In genomic region chr5:126280343-126280742, GRCh38 we compare ENCODE assay signal across 2 cellular contexts.
TF ChIP-seq lines count a peak whose summit lies in the region.

No MANE protein-coding gene starts in this region.

TF ChIP-seq in GM23338, 12 proteins besides CTCF, POLR2A, EP300 and RAD21 (continued from another document):
- TF ChIP-seq ZNF114 (CRISPR knock-in tag; IDR thresholded peaks at IDR 0.05), result no peak
- TF ChIP-seq, protein P1, sequence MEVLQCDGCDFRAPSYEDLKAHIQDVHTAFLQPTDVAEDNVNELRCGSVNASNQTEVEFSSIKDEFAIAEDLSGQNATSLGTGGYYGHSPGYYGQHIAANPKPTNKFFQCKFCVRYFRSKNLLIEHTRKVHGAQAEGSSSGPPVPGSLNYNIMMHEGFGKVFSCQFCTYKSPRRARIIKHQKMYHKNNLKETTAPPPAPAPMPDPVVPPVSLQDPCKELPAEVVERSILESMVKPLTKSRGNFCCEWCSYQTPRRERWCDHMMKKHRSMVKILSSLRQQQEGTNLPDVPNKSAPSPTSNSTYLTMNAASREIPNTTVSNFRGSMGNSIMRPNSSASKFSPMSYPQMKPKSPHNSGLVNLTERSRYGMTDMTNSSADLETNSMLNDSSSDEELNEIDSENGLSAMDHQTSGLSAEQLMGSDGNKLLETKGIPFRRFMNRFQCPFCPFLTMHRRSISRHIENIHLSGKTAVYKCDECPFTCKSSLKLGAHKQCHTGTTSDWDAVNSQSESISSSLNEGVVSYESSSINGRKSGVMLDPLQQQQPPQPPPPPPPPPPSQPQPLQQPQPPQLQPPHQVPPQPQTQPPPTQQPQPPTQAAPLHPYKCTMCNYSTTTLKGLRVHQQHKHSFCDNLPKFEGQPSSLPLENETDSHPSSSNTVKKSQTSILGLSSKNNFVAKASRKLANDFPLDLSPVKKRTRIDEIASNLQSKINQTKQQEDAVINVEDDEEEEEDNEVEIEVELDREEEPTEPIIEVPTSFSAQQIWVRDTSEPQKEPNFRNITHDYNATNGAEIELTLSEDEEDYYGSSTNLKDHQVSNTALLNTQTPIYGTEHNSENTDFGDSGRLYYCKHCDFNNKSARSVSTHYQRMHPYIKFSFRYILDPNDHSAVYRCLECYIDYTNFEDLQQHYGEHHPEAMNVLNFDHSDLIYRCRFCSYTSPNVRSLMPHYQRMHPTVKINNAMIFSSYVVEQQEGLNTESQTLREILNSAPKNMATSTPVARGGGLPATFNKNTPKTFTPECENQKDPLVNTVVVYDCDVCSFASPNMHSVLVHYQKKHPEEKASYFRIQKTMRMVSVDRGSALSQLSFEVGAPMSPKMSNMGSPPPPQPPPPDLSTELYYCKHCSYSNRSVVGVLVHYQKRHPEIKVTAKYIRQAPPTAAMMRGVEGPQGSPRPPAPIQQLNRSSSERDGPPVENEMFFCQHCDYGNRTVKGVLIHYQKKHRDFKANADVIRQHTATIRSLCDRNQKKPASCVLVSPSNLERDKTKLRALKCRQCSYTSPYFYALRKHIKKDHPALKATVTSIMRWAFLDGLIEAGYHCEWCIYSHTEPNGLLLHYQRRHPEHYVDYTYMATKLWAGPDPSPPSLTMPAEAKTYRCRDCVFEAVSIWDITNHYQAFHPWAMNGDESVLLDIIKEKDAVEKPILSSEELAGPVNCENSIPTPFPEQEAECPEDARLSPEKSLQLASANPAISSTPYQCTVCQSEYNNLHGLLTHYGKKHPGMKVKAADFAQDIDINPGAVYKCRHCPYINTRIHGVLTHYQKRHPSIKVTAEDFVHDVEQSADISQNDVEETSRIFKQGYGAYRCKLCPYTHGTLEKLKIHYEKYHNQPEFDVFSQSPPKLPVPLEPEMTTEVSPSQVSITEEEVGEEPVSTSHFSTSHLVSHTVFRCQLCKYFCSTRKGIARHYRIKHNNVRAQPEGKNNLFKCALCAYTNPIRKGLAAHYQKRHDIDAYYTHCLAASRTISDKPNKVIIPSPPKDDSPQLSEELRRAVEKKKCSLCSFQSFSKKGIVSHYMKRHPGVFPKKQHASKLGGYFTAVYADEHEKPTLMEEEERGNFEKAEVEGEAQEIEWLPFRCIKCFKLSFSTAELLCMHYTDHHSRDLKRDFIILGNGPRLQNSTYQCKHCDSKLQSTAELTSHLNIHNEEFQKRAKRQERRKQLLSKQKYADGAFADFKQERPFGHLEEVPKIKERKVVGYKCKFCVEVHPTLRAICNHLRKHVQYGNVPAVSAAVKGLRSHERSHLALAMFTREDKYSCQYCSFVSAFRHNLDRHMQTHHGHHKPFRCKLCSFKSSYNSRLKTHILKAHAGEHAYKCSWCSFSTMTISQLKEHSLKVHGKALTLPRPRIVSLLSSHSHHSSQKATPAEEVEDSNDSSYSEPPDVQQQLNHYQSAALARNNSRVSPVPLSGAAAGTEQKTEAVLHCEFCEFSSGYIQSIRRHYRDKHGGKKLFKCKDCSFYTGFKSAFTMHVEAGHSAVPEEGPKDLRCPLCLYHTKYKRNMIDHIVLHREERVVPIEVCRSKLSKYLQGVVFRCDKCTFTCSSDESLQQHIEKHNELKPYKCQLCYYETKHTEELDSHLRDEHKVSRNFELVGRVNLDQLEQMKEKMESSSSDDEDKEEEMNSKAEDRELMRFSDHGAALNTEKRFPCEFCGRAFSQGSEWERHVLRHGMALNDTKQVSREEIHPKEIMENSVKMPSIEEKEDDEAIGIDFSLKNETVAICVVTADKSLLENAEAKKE (CRISPR knock-in tag; IDR thresholded peaks at IDR 0.05), result no peak
- no peak for TF ChIP-seq STAT1 (IDR thresholded peaks at IDR 0.05; ENCODE audit: unreplicated experiment)
- no peak for TF ChIP-seq NANOG (IDR thresholded peaks at IDR 0.05; ENCODE audit: borderline replicate concordance)
- TF ChIP-seq, protein P2, sequence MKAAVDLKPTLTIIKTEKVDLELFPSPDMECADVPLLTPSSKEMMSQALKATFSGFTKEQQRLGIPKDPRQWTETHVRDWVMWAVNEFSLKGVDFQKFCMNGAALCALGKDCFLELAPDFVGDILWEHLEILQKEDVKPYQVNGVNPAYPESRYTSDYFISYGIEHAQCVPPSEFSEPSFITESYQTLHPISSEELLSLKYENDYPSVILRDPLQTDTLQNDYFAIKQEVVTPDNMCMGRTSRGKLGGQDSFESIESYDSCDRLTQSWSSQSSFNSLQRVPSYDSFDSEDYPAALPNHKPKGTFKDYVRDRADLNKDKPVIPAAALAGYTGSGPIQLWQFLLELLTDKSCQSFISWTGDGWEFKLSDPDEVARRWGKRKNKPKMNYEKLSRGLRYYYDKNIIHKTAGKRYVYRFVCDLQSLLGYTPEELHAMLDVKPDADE (IDR thresholded peaks at IDR 0.05), result no peak
- no peak for TF ChIP-seq POLR2AphosphoS5 (IDR thresholded peaks at IDR 0.05; ENCODE audit: low read depth)
- TF ChIP-seq REST (IDR thresholded peaks at IDR 0.05; ENCODE audit: unreplicated experiment), result no peak

TF ChIP-seq in H1, 55 proteins besides CTCF, POLR2A, EP300 and RAD21:
- TF ChIP-seq TCF12 (IDR thresholded peaks at IDR 0.05; ENCODE audit: low read depth, low read length) (no peak), POU5F1 (IDR thresholded peaks at IDR 0.05; ENCODE audit: low read depth, low read length) (no peak), BRCA1 (IDR thresholded peaks at IDR 0.05; ENCODE audit: low read depth, low read length) (no peak), CHD2 (IDR thresholded peaks at IDR 0.05; ENCODE audit: low read length) (no peak), SIN3A (conservative IDR thresholded peaks at IDR 0.05 in 1 of 2, IDR thresholded peaks at IDR 0.05 in 1 of 2; ENCODE audit: low read depth in 1 of 2, low read length in 2 of 2) (no peak), SP2 (IDR thresholded peaks at IDR 0.05; ENCODE audit: low read length) (no peak), RFX5 (IDR thresholded peaks at IDR 0.05; ENCODE audit: borderline replicate concordance, low read depth, low read length) (no peak), KDM5A (IDR thresholded peaks at IDR 0.05; ENCODE audit: low read length) (no peak), MAFK (IDR thresholded peaks at IDR 0.05; ENCODE audit: low read depth, low read length) (no peak), CBX8 (IDR thresholded peaks at IDR 0.05; ENCODE audit: borderline replicate concordance, low read depth, low read length) (no peak), ASH2L (IDR thresholded peaks at IDR 0.05; ENCODE audit: low read length) (no peak), JUN (IDR thresholded peaks at IDR 0.05; ENCODE audit: low read depth, low read length) (no peak), SRF (IDR thresholded peaks at IDR 0.05; ENCODE audit: low read depth, low read length) (no peak), SP1 (IDR thresholded peaks at IDR 0.05; ENCODE audit: low read depth, low read length) (no peak), KDM4A (IDR thresholded peaks at IDR 0.05; ENCODE audit: low read depth, low read length, severe bottlenecking) (no peak), EZH2 (IDR thresholded peaks at IDR 0.05; ENCODE audit: low read depth, low read length, severe bottlenecking) (no peak), NRF1 (IDR thresholded peaks at IDR 0.05; ENCODE audit: low read depth, low read length) (no peak), GTF2F1 (IDR thresholded peaks at IDR 0.05; ENCODE audit: borderline replicate concordance, low read depth, low read length) (no peak)
- TF ChIP-seq, protein P3, sequence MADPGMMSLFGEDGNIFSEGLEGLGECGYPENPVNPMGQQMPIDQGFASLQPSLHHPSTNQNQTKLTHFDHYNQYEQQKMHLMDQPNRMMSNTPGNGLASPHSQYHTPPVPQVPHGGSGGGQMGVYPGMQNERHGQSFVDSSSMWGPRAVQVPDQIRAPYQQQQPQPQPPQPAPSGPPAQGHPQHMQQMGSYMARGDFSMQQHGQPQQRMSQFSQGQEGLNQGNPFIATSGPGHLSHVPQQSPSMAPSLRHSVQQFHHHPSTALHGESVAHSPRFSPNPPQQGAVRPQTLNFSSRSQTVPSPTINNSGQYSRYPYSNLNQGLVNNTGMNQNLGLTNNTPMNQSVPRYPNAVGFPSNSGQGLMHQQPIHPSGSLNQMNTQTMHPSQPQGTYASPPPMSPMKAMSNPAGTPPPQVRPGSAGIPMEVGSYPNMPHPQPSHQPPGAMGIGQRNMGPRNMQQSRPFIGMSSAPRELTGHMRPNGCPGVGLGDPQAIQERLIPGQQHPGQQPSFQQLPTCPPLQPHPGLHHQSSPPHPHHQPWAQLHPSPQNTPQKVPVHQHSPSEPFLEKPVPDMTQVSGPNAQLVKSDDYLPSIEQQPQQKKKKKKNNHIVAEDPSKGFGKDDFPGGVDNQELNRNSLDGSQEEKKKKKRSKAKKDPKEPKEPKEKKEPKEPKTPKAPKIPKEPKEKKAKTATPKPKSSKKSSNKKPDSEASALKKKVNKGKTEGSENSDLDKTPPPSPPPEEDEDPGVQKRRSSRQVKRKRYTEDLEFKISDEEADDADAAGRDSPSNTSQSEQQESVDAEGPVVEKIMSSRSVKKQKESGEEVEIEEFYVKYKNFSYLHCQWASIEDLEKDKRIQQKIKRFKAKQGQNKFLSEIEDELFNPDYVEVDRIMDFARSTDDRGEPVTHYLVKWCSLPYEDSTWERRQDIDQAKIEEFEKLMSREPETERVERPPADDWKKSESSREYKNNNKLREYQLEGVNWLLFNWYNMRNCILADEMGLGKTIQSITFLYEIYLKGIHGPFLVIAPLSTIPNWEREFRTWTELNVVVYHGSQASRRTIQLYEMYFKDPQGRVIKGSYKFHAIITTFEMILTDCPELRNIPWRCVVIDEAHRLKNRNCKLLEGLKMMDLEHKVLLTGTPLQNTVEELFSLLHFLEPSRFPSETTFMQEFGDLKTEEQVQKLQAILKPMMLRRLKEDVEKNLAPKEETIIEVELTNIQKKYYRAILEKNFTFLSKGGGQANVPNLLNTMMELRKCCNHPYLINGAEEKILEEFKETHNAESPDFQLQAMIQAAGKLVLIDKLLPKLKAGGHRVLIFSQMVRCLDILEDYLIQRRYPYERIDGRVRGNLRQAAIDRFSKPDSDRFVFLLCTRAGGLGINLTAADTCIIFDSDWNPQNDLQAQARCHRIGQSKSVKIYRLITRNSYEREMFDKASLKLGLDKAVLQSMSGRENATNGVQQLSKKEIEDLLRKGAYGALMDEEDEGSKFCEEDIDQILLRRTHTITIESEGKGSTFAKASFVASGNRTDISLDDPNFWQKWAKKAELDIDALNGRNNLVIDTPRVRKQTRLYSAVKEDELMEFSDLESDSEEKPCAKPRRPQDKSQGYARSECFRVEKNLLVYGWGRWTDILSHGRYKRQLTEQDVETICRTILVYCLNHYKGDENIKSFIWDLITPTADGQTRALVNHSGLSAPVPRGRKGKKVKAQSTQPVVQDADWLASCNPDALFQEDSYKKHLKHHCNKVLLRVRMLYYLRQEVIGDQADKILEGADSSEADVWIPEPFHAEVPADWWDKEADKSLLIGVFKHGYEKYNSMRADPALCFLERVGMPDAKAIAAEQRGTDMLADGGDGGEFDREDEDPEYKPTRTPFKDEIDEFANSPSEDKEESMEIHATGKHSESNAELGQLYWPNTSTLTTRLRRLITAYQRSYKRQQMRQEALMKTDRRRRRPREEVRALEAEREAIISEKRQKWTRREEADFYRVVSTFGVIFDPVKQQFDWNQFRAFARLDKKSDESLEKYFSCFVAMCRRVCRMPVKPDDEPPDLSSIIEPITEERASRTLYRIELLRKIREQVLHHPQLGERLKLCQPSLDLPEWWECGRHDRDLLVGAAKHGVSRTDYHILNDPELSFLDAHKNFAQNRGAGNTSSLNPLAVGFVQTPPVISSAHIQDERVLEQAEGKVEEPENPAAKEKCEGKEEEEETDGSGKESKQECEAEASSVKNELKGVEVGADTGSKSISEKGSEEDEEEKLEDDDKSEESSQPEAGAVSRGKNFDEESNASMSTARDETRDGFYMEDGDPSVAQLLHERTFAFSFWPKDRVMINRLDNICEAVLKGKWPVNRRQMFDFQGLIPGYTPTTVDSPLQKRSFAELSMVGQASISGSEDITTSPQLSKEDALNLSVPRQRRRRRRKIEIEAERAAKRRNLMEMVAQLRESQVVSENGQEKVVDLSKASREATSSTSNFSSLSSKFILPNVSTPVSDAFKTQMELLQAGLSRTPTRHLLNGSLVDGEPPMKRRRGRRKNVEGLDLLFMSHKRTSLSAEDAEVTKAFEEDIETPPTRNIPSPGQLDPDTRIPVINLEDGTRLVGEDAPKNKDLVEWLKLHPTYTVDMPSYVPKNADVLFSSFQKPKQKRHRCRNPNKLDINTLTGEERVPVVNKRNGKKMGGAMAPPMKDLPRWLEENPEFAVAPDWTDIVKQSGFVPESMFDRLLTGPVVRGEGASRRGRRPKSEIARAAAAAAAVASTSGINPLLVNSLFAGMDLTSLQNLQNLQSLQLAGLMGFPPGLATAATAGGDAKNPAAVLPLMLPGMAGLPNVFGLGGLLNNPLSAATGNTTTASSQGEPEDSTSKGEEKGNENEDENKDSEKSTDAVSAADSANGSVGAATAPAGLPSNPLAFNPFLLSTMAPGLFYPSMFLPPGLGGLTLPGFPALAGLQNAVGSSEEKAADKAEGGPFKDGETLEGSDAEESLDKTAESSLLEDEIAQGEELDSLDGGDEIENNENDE (IDR thresholded peaks at IDR 0.05; ENCODE audit: insufficient replicate concordance, low read length), result no peak
